ENCODE assay signal across 11 cellular contexts in the genomic region with DNA sequence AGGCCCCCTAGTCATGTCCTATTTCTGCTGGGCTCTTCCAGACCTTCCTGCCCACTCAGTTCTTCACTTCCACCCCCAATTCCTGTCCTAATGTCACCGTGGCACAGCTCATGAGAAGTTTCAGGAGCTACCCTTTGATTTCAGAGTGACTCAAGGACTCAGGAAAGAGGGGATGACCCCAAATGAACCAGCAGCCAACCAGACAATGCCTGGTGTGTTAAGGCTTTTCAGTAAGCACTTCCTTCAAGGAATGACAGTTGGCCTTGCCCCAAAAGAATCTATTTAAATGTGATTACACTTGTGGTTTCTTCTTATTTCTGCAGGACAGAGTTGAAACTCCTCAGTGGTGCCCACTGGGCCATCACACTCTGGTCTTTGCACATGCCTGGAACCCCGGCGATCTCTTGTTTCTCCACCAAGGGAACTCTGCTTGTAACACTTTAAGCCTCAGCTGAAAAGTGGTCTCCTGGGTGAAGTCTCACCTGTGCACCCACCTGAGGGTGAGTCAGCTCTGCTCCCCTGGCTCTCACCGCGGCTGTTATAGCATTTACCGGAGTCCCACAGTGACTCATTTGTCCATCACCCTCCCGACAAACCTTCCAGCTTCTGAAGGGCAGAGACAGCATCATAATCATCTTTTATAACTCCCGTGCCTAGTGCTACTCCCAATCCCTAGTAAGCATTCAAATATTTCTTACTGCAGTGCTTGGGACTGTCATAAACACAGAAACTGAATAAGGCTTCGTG.
DNase-seq lines count a peak whose midpoint lies in the region; ATAC-seq and TF ChIP-seq lines count a peak whose summit lies in the region.
"Had no signal": no experiment of that assay in that cellular context is flagged by ENCODE, and none has a peak within 500 bp of the region (broad histone marks: within the 10 kb centered on the region; RNA-seq: fewer than 3 reads in every experiment).

No MANE protein-coding gene starts in this region.

- DNase-seq in IMR-90 (peak; percentile 68), brain microvascular endothelial cell (peak; percentile 14), kidney tubule cell (ENCODE audit: low spot score) (peak; percentile 97), GM13977 (ENCODE audit: low spot score) (no peak)
- no peak for DNase-seq in activated T-helper 2 cell treated with anti-CD3 and anti-CD28 coated beads, Interferon-gamma antibody, Interleukin-2, Interleukin-4, amounts not matched to agents 10 μg/mL and 5 μg/mL and 100 μg/mL, durations not matched to agents 14 hours and 24 hours and 36 hours (ENCODE audit: low spot score)
- no peak for DNase-seq in central memory CD4-positive, alpha-beta T cell
- DNase-seq: BE2C, uterus had no signal

- BruUV-seq in IMR-90 (replicated peaks; lab: Mats Ljungman, UMichigan), result no TSS peak

- peak overlapping the region; percentile 71 for H3K4me2 ChIP-seq in BLaER1
- no peak overlapping the region for H3K4me2 ChIP-seq in IMR-90 (ENCODE audit: low read depth, low read length)

- no peak overlapping the region for H3K18ac ChIP-seq in IMR-90 (ENCODE audit: low read depth, low read length)

- H3K36me3 Mint-ChIP-seq in activated T-helper 2 cell treated with anti-CD3 and anti-CD28 coated beads, Interferon-gamma antibody, Interleukin-2, Interleukin-4, amounts not matched to agents 10 μg/mL and 5 μg/mL and 100 μg/mL, durations not matched to agents 14 hours and 24 hours and 36 hours (ENCODE audit: low read depth), result no peaks in the 10 kb centered on the region

- intact Hi-C loops in IMR-90 (cut with micrococcal nuclease), result no loop called here
- intact Hi-C loops in activated T-helper 2 cell treated with anti-CD3 and anti-CD28 coated beads, Interferon-gamma antibody, Interleukin-2, Interleukin-4, amounts not matched to agents 10 μg/mL and 5 μg/mL and 100 μg/mL, durations not matched to agents 14 hours and 24 hours and 36 hours (cut with micrococcal nuclease), result no loop called here

- no peak overlapping the region for H3K4me3 ChIP-seq in BLaER1
- no peak overlapping the region for H3K4me3 ChIP-seq in IMR-90 (ENCODE audit: insufficient read depth, low read depth, low read length)
- no peak overlapping the region for H3K4me3 ChIP-seq in brain microvascular endothelial cell (ENCODE audit: low read depth, low read length)
- H3K4me3 ChIP-seq: adrenal gland, uterus had no signal

- peak; percentile 79 for ATAC-seq in IMR-90 (ENCODE audit: low read depth)
- no peak for ATAC-seq in GM19324 (IDR thresholded peaks at IDR 0.05; ENCODE audit: low FRiP score, unreplicated experiment)

- H2BK15ac ChIP-seq in IMR-90 (ENCODE audit: low read depth, low read length), result 0 out of 3 replicates have a peak overlapping the region, but pooled peaks have one; percentile 13

- H2AK9ac ChIP-seq in IMR-90 (replicated peaks; ENCODE audit: low read depth, low read length, poor library complexity), result no peak overlapping the region

- H3K27ac Mint-ChIP-seq in activated T-helper 2 cell treated with anti-CD3 and anti-CD28 coated beads, Interferon-gamma antibody, Interleukin-2, Interleukin-4, amounts not matched to agents 10 μg/mL and 5 μg/mL and 100 μg/mL, durations not matched to agents 14 hours and 24 hours and 36 hours, result no peak overlapping the region

- POLR2A ChIA-PET in IMR-90 (lab: Charles Lee; ENCODE audit: unreplicated experiment), result no interaction called here

- no peaks in the 10 kb centered on the region for H3K9me3 Mint-ChIP-seq in activated T-helper 2 cell treated with anti-CD3 and anti-CD28 coated beads, Interferon-gamma antibody, Interleukin-2, Interleukin-4, amounts not matched to agents 10 μg/mL and 5 μg/mL and 100 μg/mL, durations not matched to agents 14 hours and 24 hours and 36 hours

- no peak overlapping the region for H4K5ac ChIP-seq in IMR-90 (ENCODE audit: low read depth, low read length)

- no peak overlapping the region for H3K4me3 Mint-ChIP-seq in activated T-helper 2 cell treated with anti-CD3 and anti-CD28 coated beads, Interferon-gamma antibody, Interleukin-2, Interleukin-4, amounts not matched to agents 10 μg/mL and 5 μg/mL and 100 μg/mL, durations not matched to agents 14 hours and 24 hours and 36 hours (ENCODE audit: low read depth)

- H3K9ac ChIP-seq in BLaER1 (no peak overlapping the region), IMR-90 (ENCODE audit: low read depth, low read length) (no peak overlapping the region)

- peak overlapping the region; percentile 36; the same call in 1 of the 2 replicates for H2BK120ac ChIP-seq in IMR-90 (ENCODE audit: low read depth, low read length)

- no peak overlapping the region for H4K91ac ChIP-seq in IMR-90 (ENCODE audit: insufficient read depth, low read depth, low read length)

- no peaks in the 10 kb centered on the region for H3K79me1 ChIP-seq in IMR-90 (ENCODE audit: low read depth in 1 of 2, low read length in 2 of 2)

- H2AK5ac ChIP-seq in IMR-90 (ENCODE audit: low read depth, low read length), result no peak overlapping the region

- H4K20me1 ChIP-seq in BLaER1 (no peaks in the 10 kb centered on the region), IMR-90 (ENCODE audit: insufficient read depth, low read length) (no peaks in the 10 kb centered on the region)

- H4K8ac ChIP-seq in IMR-90 (ENCODE audit: low read depth in 2 of 2, low read length in 2 of 2), result no peak overlapping the region; a peak in 1 of 4 replicates

- H3K27ac ChIP-seq in BLaER1 (no peak overlapping the region), IMR-90 (ENCODE audit: insufficient read depth, low read length) (no peak overlapping the region), brain microvascular endothelial cell (no peak overlapping the region)
- H3K27ac ChIP-seq: adrenal gland, uterus had no signal

- H2BK5ac ChIP-seq in IMR-90 (ENCODE audit: low read depth, low read length, poor library complexity, severe bottlenecking), result no peak overlapping the region

- H3K36me3 ChIP-seq in BLaER1, result no peaks in the 10 kb centered on the region
- H3K36me3 ChIP-seq in IMR-90 (ENCODE audit: control insufficient read depth, insufficient read depth, low read length), result no peaks in the 10 kb centered on the region
- no peaks in the 10 kb centered on the region for H3K36me3 ChIP-seq in brain microvascular endothelial cell (replicated peaks)
- H3K36me3 ChIP-seq: adrenal gland, BE2C, uterus had no signal

- no peak for TF ChIP-seq POLR2A in IMR-90 (IDR thresholded peaks at IDR 0.05; ENCODE audit: low read depth, low read length)

- H3K14ac ChIP-seq in IMR-90 (replicated peaks; ENCODE audit: low read depth, low read length), result no peak overlapping the region

- 60% methylated on average over 3 of the region's 9 CpGs; no CpG with 5 or more reads in 1 of the 2 experiments for WGBS in IMR-90 (ENCODE audit: extremely low coverage in 2 of 2, insufficient read length in 1 of 2), 2 experiments

- no peak overlapping the region for H2BK20ac ChIP-seq in IMR-90 (ENCODE audit: low read depth, low read length)

- CTCF ChIA-PET in IMR-90 (lab: Yijun Ruan, JAX), result no interaction called here

- H2AFZ ChIP-seq in IMR-90 (replicated peaks; ENCODE audit: low read length, poor library complexity), result no peak overlapping the region

- dilution Hi-C loops in IMR-90 (cut with HindIII; ENCODE audit: low sequenced_read_pairs, unreplicated experiment), result no loop called here

- H3K9me1 ChIP-seq in IMR-90 (ENCODE audit: insufficient read depth, low read length), result peaks cover 4% of the 10 kb centered on the region; the same call in 1 of the 2 replicates

- TF ChIP-seq CTCF in IMR-90 (conservative IDR thresholded peaks at IDR 0.05; ENCODE audit: low read depth, low read length) (no peak), brain microvascular endothelial cell (IDR thresholded peaks at IDR 0.05; ENCODE audit: low read depth, low read length, missing control alignments) (no peak), GM13977 (IDR thresholded peaks at IDR 0.05; ENCODE audit: extremely low read depth, insufficient read depth, missing control alignments) (no peak)

- peak overlapping the region; percentile 24 for H3K4ac ChIP-seq in IMR-90 (ENCODE audit: low read depth, low read length)

- H3K23ac ChIP-seq in IMR-90 (ENCODE audit: low read depth, low read length), result no peak overlapping the region; the same call in 1 of the 2 replicates

- H3K9me3 ChIP-seq in BLaER1 (no peaks in the 10 kb centered on the region), IMR-90 (ENCODE audit: control insufficient read depth, insufficient read depth, low read length) (no peaks in the 10 kb centered on the region)
- H3K9me3 ChIP-seq: adrenal gland, BE2C, uterus had no signal

- TF ChIP-seq RAD21 in IMR-90 (IDR thresholded peaks at IDR 0.05; ENCODE audit: low read length), result no peak

- H3K4me1 ChIP-seq in BLaER1 (peaks cover 25% of the 10 kb centered on the region), IMR-90 (ENCODE audit: control insufficient read depth, insufficient read depth, low read length) (peaks cover 8% of the 10 kb centered on the region)
- H3K4me1 ChIP-seq: adrenal gland, BE2C, uterus had no signal

- no peaks in the 10 kb centered on the region for H3K27me3 ChIP-seq in BLaER1
- no peaks in the 10 kb centered on the region; the same call in 1 of the 2 replicates for H3K27me3 ChIP-seq in IMR-90 (ENCODE audit: control insufficient read depth, insufficient read depth, low read length)
- H3K27me3 ChIP-seq in brain microvascular endothelial cell (replicated peaks), result no peaks in the 10 kb centered on the region
- H3K27me3 ChIP-seq: adrenal gland, BE2C, uterus had no signal

- no peaks in the 10 kb centered on the region for H3K4me1 Mint-ChIP-seq in activated T-helper 2 cell treated with anti-CD3 and anti-CD28 coated beads, Interferon-gamma antibody, Interleukin-2, Interleukin-4, amounts not matched to agents 10 μg/mL and 5 μg/mL and 100 μg/mL, durations not matched to agents 14 hours and 24 hours and 36 hours (ENCODE audit: low read depth)

- in situ Hi-C loops in IMR-90 (cut with MboI; ENCODE audit: low sequenced_read_pairs) (no loop called here), brain microvascular endothelial cell (cut with HindIII; ENCODE audit: low pct_ligation_motif_present, low sequenced_read_pairs) (no loop called here), GM13977 (cut with MboI; ENCODE audit: low pct_unique_long_range_greater_than_20kb, low sequenced_read_pairs, unreplicated experiment) (no loop called here)

- no peak overlapping the region for H3K56ac ChIP-seq in IMR-90 (ENCODE audit: extremely low read depth, insufficient read depth, low read length)

- H3K27me3 Mint-ChIP-seq in activated T-helper 2 cell treated with anti-CD3 and anti-CD28 coated beads, Interferon-gamma antibody, Interleukin-2, Interleukin-4, amounts not matched to agents 10 μg/mL and 5 μg/mL and 100 μg/mL, durations not matched to agents 14 hours and 24 hours and 36 hours (ENCODE audit: low read depth), result peaks cover 10% of the 10 kb centered on the region

TF ChIP-seq in IMR-90, 13 proteins besides CTCF, POLR2A, EP300 and RAD21:
- TF ChIP-seq MXI1 (IDR thresholded peaks at IDR 0.05; ENCODE audit: borderline replicate concordance, low read depth, low read length) (no peak), BHLHE40 (IDR thresholded peaks at IDR 0.05; ENCODE audit: low read depth, low read length) (peak; percentile 58)

Comparison
In these comparisons a context has a peak if more than half of its experiments do, and no peak if none do; other contexts are left out.
1. DNase-seq: peak in IMR-90 (single experiment), brain microvascular endothelial cell (single experiment) and kidney tubule cell (single experiment); none in GM13977 (single experiment), activated T-helper 2 cell treated with anti-CD3 and anti-CD28 coated beads, Interferon-gamma antibody, Interleukin-2, Interleukin-4, amounts not matched to agents 10 μg/mL and 5 μg/mL and 100 μg/mL, durations not matched to agents 14 hours and 24 hours and 36 hours (single experiment) and central memory CD4-positive, alpha-beta T cell (single experiment).